In genomic region chr16:30473231-30474061, GRCh38 we compare ENCODE assay signal across 1 cellular context.
TF ChIP-seq lines count a peak whose summit lies in the region.

No MANE protein-coding gene starts in this region.

TF ChIP-seq in GM12878, 131 proteins besides CTCF, POLR2A, EP300 and RAD21 (continued from another document and continues in another):
- TF ChIP-seq ZBTB40 (IDR thresholded peaks at IDR 0.05; ENCODE audit: borderline replicate concordance) (no peak), YY1 (IDR thresholded peaks at IDR 0.05; ENCODE audit: low read depth, low read length) (no peak), TARDBP (IDR thresholded peaks at IDR 0.05; ENCODE audit: borderline replicate concordance) (peak; percentile 66; the same call in 1 of the 2 replicates), MEF2A (IDR thresholded peaks at IDR 0.05; ENCODE audit: insufficient read depth, low read depth, low read length) (peak; percentile 70; the same call in 1 of the 2 replicates), BCL11A (IDR thresholded peaks at IDR 0.05; ENCODE audit: low read depth, low read length) (peak; percentile 70), POLR2AphosphoS2 (IDR thresholded peaks at IDR 0.05; ENCODE audit: low read depth, low read length) (no peak), SUPT20H (IDR thresholded peaks at IDR 0.05; ENCODE audit: borderline replicate concordance, control insufficient read depth, low read depth, low read length) (no peak), E2F4 (IDR thresholded peaks at IDR 0.05; ENCODE audit: low read depth, low read length) (0 out of 2 replicates have a peak, but pooled peaks have one; percentile 10), HDAC2 (IDR thresholded peaks at IDR 0.05) (no peak), PKNOX1 (IDR thresholded peaks at IDR 0.05) (no peak), MEF2B (IDR thresholded peaks at IDR 0.05; ENCODE audit: partially characterized antibody, poor library complexity, severe bottlenecking) (peak; percentile 99), SMARCA5 (IDR thresholded peaks at IDR 0.05) (no peak), EZH2 (IDR thresholded peaks at IDR 0.05; ENCODE audit: borderline replicate concordance, control insufficient read depth, low read depth, low read length) (no peak), E2F8 (IDR thresholded peaks at IDR 0.05; ENCODE audit: low read depth, partially characterized antibody) (no peak), ZNF217 (IDR thresholded peaks at IDR 0.05) (peak; percentile 19; the same call in 1 of the 2 replicates), ZBTB4 (CRISPR knock-in tag; IDR thresholded peaks at IDR 0.05) (no peak), ZBTB11 (CRISPR knock-in tag; IDR thresholded peaks at IDR 0.05) (no peak), IRF4 (IDR thresholded peaks at IDR 0.05; ENCODE audit: low read depth, low read length) (no peak), RAD51 (IDR thresholded peaks at IDR 0.05) (0 out of 2 replicates have a peak, but pooled peaks have one; percentile 23), DPF2 (IDR thresholded peaks at IDR 0.05) (peak; percentile 75; the same call in 1 of the 2 replicates), FOXM1 (IDR thresholded peaks at IDR 0.05; ENCODE audit: low read depth, low read length) (peak; percentile 39; the same call in 1 of the 2 replicates), NBN (IDR thresholded peaks at IDR 0.05) (peak; percentile 80), RELA (IDR thresholded peaks at IDR 0.05; ENCODE audit: borderline replicate concordance, partially characterized antibody) (no peak), MXI1 (IDR thresholded peaks at IDR 0.05; ENCODE audit: low read depth, low read length) (peak; percentile 38; the same call in 1 of the 2 replicates), CUX1 (IDR thresholded peaks at IDR 0.05; ENCODE audit: insufficient replicate concordance, low read depth, low read length) (peak; percentile 87), RUNX3 (IDR thresholded peaks at IDR 0.05; ENCODE audit: low read length) (peak; percentile 95), PAX5 (IDR thresholded peaks at IDR 0.05; ENCODE audit: borderline replicate concordance, low read depth, low read length) (peak; percentile 78; the same call in 1 of the 2 replicates), JUNB (IDR thresholded peaks at IDR 0.05) (no peak), CREB1 (IDR thresholded peaks at IDR 0.05; ENCODE audit: low read depth) (no peak), NFIC (IDR thresholded peaks at IDR 0.05; ENCODE audit: low read depth, low read length) (peak; percentile 76; the same call in 1 of the 2 replicates), NKRF (conservative IDR thresholded peaks at IDR 0.05) (peak; percentile 52), HDAC6 (IDR thresholded peaks at IDR 0.05; ENCODE audit: unreplicated experiment) (no peak)
